8 cellular contexts compared by ENCODE assay signal in genomic region chr9:125189361-125190289, GRCh38. TPM values are rescaled to one million over a fixed set of nuclear protein-coding genes. Genes with fewer than 3 reads are reported as not detected.
DNase-seq lines count a peak whose midpoint lies in the region; ATAC-seq and TF ChIP-seq lines count a peak whose summit lies in the region.

TSS of gene PPP6C (minus strand) at chr9:125189803. CDS start at chr9:125189718, 85 bp downstream.

- peak; percentile 65 to 97 (median 95) for DNase-seq in C1 segment of cervical spinal cord (lab: John Stamatoyannopoulos, UW)
- peak; percentile 98 for DNase-seq in NCI-H69 (lab: John Stamatoyannopoulos, UW)
- DNase-seq in activated CD4-positive, alpha-beta T cell treated with anti-CD3 and anti-CD28 coated beads, Interleukin-2, amount 50 U/mL, for 1 hour, result peak; percentile 98
- peak; percentile 94 for DNase-seq in dedifferentiated amniotic fluid mesenchymal stem cell (ENCODE audit: extremely low spot score)
- peak; percentile 98 to 99 for DNase-seq in left lung
- peak; percentile 96 for DNase-seq in stimulated activated CD4-positive, alpha-beta T cell treated with anti-CD3 and anti-CD28 coated beads, Interleukin-2, amount 100 ng/mL, for 48 hours

- no peaks in the 10 kb centered on the region for H3K27me3 ChIP-seq in left lung

- TF ChIP-seq CTCF in left lung (IDR thresholded peaks at IDR 0.05), result peak; percentile 47 to 85

- intact Hi-C loops in left lung (cut with DNase I), result no loop called here

- H3K27ac ChIP-seq in left lung, result peak within 1 kb of the TSS; percentile 89 to 91

- no peaks in the 10 kb centered on the region for H3K9me3 ChIP-seq in left lung

- peaks cover 7 to 46% of the 10 kb centered on the region in 2 donors for H3K4me1 ChIP-seq in left lung

- ATAC-seq in GM19328 (IDR thresholded peaks at IDR 0.05; ENCODE audit: unreplicated experiment) (peak; percentile 97), HG03520 (IDR thresholded peaks at IDR 0.05; ENCODE audit: unreplicated experiment) (peak; percentile 91), left lung (peak; percentile 99)

- peaks cover 0 to 6% of the 10 kb centered on the region in 2 donors for H3K36me3 ChIP-seq in left lung

- peak within 1 kb of the TSS; percentile 75 to 99 for H3K4me3 ChIP-seq in left lung

RNA-seq across cellular contexts. Expression of gene PPP6C, which starts in this region (rescaled TPM):
- total RNA-seq in left lung, result 10 to 100 TPM; 43.9 to 47.2 TPM

Comparison
In these comparisons a context has a peak if more than half of its experiments do, and no peak if none do; other contexts are left out.
1. Peak in every context shown above with its lines: DNase-seq, ATAC-seq, H3K4me3 ChIP-seq and H3K27ac ChIP-seq.